Comparison of ENCODE assay signal across 35 cellular contexts in the genomic region with DNA sequence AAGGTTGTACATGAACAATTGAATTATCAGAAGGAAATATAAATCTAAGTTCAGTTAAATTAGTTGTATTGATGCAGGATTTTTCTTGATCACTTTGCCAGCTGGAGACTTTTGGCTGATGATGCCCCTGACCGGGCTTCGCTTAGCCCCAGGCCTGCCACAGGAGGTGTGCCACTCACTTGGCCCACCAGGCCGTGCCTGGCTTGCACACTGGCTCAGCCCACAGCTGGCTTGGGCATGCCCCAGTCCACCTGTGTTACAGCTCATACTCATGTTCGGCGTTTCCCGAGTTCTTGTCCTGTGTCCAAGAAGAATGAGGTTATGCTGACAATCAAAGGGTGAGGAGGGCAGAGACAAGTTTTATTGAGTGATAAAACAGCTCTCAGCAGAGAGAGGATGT.
"Had no signal": no experiment of that assay in that cellular context is flagged by ENCODE, and none has a peak within 500 bp of the region (broad histone marks: within the 10 kb centered on the region; RNA-seq: fewer than 3 reads in every experiment).

No MANE protein-coding gene starts in this region.

- H3K9me3 Mint-ChIP-seq: activated CD4-positive, alpha-beta memory T cell treated with anti-CD3 and anti-CD28 coated beads for 36 hours; activated CD4-positive, alpha-beta T cell treated with anti-CD3 and anti-CD28 coated beads, Interleukin-2, amount 10 ng/mL, durations not matched to agents 24 days and 14 days; activated CD8-positive, alpha-beta T cell treated with anti-CD3 and anti-CD28 coated beads for 36 hours; activated naive CD4-positive, alpha-beta T cell treated with anti-CD3 and anti-CD28 coated beads for 36 hours; activated naive CD8-positive, alpha-beta T cell treated with anti-CD3 and anti-CD28 coated beads for 36 hours; activated T-cell treated with anti-CD3 and anti-CD28 coated beads, Interleukin-2, amount 50 U/mL, for 72 hours; activated T-helper 1 cell treated with anti-CD3 and anti-CD28 coated beads, Interleukin-12 subunit alpha, Interleukin-12 subunit beta, Interleukin-2, Interleukin-4 antibody, amounts not matched to agents 30 ng/mL and 10 ng/mL and 1 ng/mL, durations not matched to agents 14 hours and 24 hours and 36 hours; T-helper 1 cell treated with Interleukin-12 subunit alpha and Interleukin-12 subunit beta and Interleukin-4 antibody, amounts not matched to agents 30 μg/mL and 1 μg/mL, for 36 hours; T-helper 2 cell treated with Interferon-gamma antibody and Interleukin-4, amounts not matched to agents 5 μg/mL and 100 μg/mL, for 36 hours had no signal

- H3K27ac Mint-ChIP-seq: activated B cell treated with CpG ODN at 0.5 μM for 24 hours; activated CD4-positive, alpha-beta memory T cell treated with anti-CD3 and anti-CD28 coated beads for 36 hours; activated CD4-positive, alpha-beta T cell treated with anti-CD3 and anti-CD28 coated beads, Interleukin-2, amount 10 ng/mL, durations not matched to agents 24 days and 14 days; activated CD8-positive, alpha-beta T cell treated with anti-CD3 and anti-CD28 coated beads for 36 hours; activated naive CD4-positive, alpha-beta T cell treated with anti-CD3 and anti-CD28 coated beads for 36 hours; activated naive CD4-positive, alpha-beta T cell treated with anti-CD3 and anti-CD28 coated beads, Interleukin-2, amount 50 U/mL, for 72 hours; activated naive CD8-positive, alpha-beta T cell treated with anti-CD3 and anti-CD28 coated beads for 36 hours; activated T-cell treated with anti-CD3 and anti-CD28 coated beads, Interleukin-2, amount 50 U/mL, for 72 hours; activated T-helper 1 cell treated with anti-CD3 and anti-CD28 coated beads, Interleukin-12 subunit alpha, Interleukin-12 subunit beta, Interleukin-2, Interleukin-4 antibody, amounts not matched to agents 30 ng/mL and 10 ng/mL and 1 ng/mL, durations not matched to agents 14 hours and 24 hours and 36 hours; activated T-helper 17 cell treated with anti-CD3 and anti-CD28 coated beads, Interleukin-2, amount 50 U/mL, for 72 hours; T-helper 1 cell treated with Interleukin-12 subunit alpha and Interleukin-12 subunit beta and Interleukin-4 antibody, amounts not matched to agents 30 μg/mL and 1 μg/mL, for 36 hours; T-helper 2 cell treated with Interferon-gamma antibody and Interleukin-4, amounts not matched to agents 5 μg/mL and 100 μg/mL, for 36 hours had no signal

- H3K36me3 Mint-ChIP-seq: activated CD4-positive, alpha-beta memory T cell treated with anti-CD3 and anti-CD28 coated beads for 36 hours; activated naive CD8-positive, alpha-beta T cell treated with anti-CD3 and anti-CD28 coated beads for 36 hours had no signal

- H3K4me1 Mint-ChIP-seq: activated B cell treated with CpG ODN at 0.5 μM for 24 hours; activated CD4-positive, alpha-beta T cell treated with anti-CD3 and anti-CD28 coated beads, Interleukin-2, amount 10 ng/mL, durations not matched to agents 24 days and 14 days; activated naive CD8-positive, alpha-beta T cell treated with anti-CD3 and anti-CD28 coated beads for 36 hours; activated T-helper 17 cell treated with anti-CD3 and anti-CD28 coated beads, Interleukin-2, amount 50 U/mL, for 72 hours had no signal

- H3K36me3 ChIP-seq: adrenal gland, brain microvascular endothelial cell, breast epithelium had no signal

- H3K4me3 ChIP-seq: adrenal gland, body of pancreas, breast epithelium had no signal

- H3K4me1 ChIP-seq: adrenal gland, body of pancreas, breast epithelium had no signal

- H3K4me3 Mint-ChIP-seq: activated B cell treated with CpG ODN at 0.5 μM for 24 hours; activated CD4-positive, alpha-beta memory T cell treated with anti-CD3 and anti-CD28 coated beads for 36 hours; activated CD4-positive, alpha-beta T cell treated with anti-CD3 and anti-CD28 coated beads, Interleukin-2, amount 10 ng/mL, durations not matched to agents 24 days and 14 days; activated CD8-positive, alpha-beta T cell treated with anti-CD3 and anti-CD28 coated beads for 36 hours; activated naive CD4-positive, alpha-beta T cell treated with anti-CD3 and anti-CD28 coated beads for 36 hours; activated naive CD8-positive, alpha-beta T cell treated with anti-CD3 and anti-CD28 coated beads for 36 hours; activated T-cell treated with anti-CD3 and anti-CD28 coated beads, Interleukin-2, amount 50 U/mL, for 4 hours; activated T-cell treated with anti-CD3 and anti-CD28 coated beads, Interleukin-2, amount 50 U/mL, for 72 hours; activated T-helper 1 cell treated with anti-CD3 and anti-CD28 coated beads, Interleukin-12 subunit alpha, Interleukin-12 subunit beta, Interleukin-2, Interleukin-4 antibody, amounts not matched to agents 30 ng/mL and 10 ng/mL and 1 ng/mL, durations not matched to agents 14 hours and 24 hours and 36 hours; activated T-helper 17 cell treated with anti-CD3 and anti-CD28 coated beads, Interleukin-2, amount 50 U/mL, for 72 hours; T-helper 1 cell treated with Interleukin-12 subunit alpha and Interleukin-12 subunit beta and Interleukin-4 antibody, amounts not matched to agents 30 μg/mL and 1 μg/mL, for 36 hours; T-helper 2 cell treated with Interferon-gamma antibody and Interleukin-4, amounts not matched to agents 5 μg/mL and 100 μg/mL, for 36 hours had no signal

- H3K27ac ChIP-seq: adrenal gland, body of pancreas, brain microvascular endothelial cell, breast epithelium, VCaP had no signal

- ATAC-seq: activated CD8-positive, alpha-beta T cell treated with anti-CD3 and anti-CD28 coated beads for 36 hours; activated naive CD4-positive, alpha-beta T cell treated with anti-CD3 and anti-CD28 coated beads, Interleukin-2, amount 50 U/mL, for 72 hours; activated T-cell treated with anti-CD3 and anti-CD28 coated beads, Interleukin-2, amount 50 U/mL, for 4 hours; activated T-cell treated with anti-CD3 and anti-CD28 coated beads, Interleukin-2, amount 50 U/mL, for 72 hours; activated T-helper 17 cell treated with anti-CD3 and anti-CD28 coated beads, Interleukin-2, amount 50 U/mL, for 72 hours; body of pancreas had no signal

- H3K27me3 Mint-ChIP-seq: activated CD4-positive, alpha-beta memory T cell treated with anti-CD3 and anti-CD28 coated beads for 36 hours; activated CD4-positive, alpha-beta T cell treated with anti-CD3 and anti-CD28 coated beads, Interleukin-2, amount 10 ng/mL, durations not matched to agents 24 days and 14 days; activated CD8-positive, alpha-beta T cell treated with anti-CD3 and anti-CD28 coated beads for 36 hours had no signal

- H3K9me3 ChIP-seq: adrenal gland, body of pancreas had no signal

- H3K27me3 ChIP-seq: adrenal gland, body of pancreas, brain microvascular endothelial cell, breast epithelium had no signal

- DNase-seq: activated B cell treated with CpG ODN at 0.5 μM for 24 hours; activated CD4-positive, alpha-beta memory T cell treated with anti-CD3 and anti-CD28 coated beads for 36 hours; activated CD4-positive, alpha-beta T cell treated with anti-CD3 and anti-CD28 coated beads for 4 hours; activated CD4-positive, alpha-beta T cell treated with anti-CD3 and anti-CD28 coated beads, Interleukin-2, amount 10 ng/mL, durations not matched to agents 24 days and 14 days; activated CD4-positive, alpha-beta T cell treated with anti-CD3 and anti-CD28 coated beads, Interleukin-2, amount 50 U/mL, for 1 hour; activated CD4-positive, alpha-beta T cell treated with anti-CD3 and anti-CD28 coated beads, Interleukin-2, amount 50 U/mL, for 4 hours; activated CD4-positive, CD25-positive, alpha-beta regulatory T cell treated with anti-CD3 and anti-CD28 coated beads, Interleukin-2, amount 50 U/mL, for 72 hours; activated CD8-positive, alpha-beta memory T cell treated with anti-CD3 and anti-CD28 coated beads, Interleukin-2, amount 50 U/mL, for 4 hours; activated CD8-positive, alpha-beta T cell treated with anti-CD3 and anti-CD28 coated beads for 36 hours; activated effector memory CD4-positive, alpha-beta T cell treated with anti-CD3 and anti-CD28 coated beads, Interleukin-2, amount 50 U/mL, for 16 hours; activated gamma-delta T cell treated with Interleukin-2 at 50 U/mL for 16 hours; activated naive CD4-positive, alpha-beta T cell; activated naive CD4-positive, alpha-beta T cell treated with anti-CD3 and anti-CD28 coated beads for 36 hours; activated naive CD4-positive, alpha-beta T cell treated with anti-CD3 and anti-CD28 coated beads, Interleukin-2, amount 50 U/mL, for 16 hours; activated naive CD8-positive, alpha-beta T cell treated with anti-CD3 and anti-CD28 coated beads for 36 hours; activated T-cell treated with anti-CD3 and anti-CD28 coated beads for 4 hours; activated T-cell treated with anti-CD3 and anti-CD28 coated beads, Interleukin-2, amount 50 U/mL, for 1 hour; activated T-cell treated with anti-CD3 and anti-CD28 coated beads, Interleukin-2, amount 50 U/mL, for 4 hours; activated T-cell treated with anti-CD3 and anti-CD28 coated beads, Interleukin-2, amount 50 U/mL, for 72 hours; adrenal gland; amniotic stem cell; aorta; body of pancreas; brain microvascular endothelial cell; central memory CD4-positive, alpha-beta T cell; T-helper 1 cell; T-helper 2 cell; T-helper 9 cell had no signal
